In the genomic region with DNA sequence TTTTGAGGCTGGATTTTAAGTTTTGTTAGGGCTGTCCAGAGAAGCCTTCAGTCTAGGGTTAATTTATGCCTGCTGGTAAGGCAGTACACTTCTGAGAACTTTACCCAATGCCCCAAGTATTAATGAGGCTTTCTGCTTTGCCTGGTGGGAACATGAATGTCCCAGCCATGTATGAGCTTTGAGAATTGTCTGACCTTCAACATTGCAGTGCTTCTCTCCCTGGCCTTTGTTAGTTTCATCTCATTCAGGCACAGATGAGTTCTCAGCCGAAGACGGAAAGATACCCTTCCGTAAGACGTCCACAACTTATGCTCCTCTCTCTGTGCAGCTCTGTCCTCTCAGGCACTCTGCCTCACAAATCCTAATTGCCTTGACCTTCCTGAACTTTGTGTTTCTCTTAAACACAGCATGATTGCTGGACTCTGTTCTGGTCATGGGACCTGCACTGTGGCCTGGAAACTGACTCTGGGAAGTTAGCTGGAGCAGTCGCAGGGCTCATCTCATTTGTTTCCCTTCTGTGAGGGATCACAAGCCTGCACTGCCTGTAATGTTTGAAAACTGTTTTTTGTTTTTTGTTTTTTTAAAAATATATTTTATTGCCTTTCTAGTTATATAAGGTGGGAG, we compare ENCODE assay signal across 1 cellular context.
A peak's percentile ranks its signal among the peaks of the same experiment; 100 is the strongest.
TF ChIP-seq lines count a peak whose summit lies in the region.

No MANE protein-coding gene starts in this region.

TF ChIP-seq in HepG2, 621 proteins besides CTCF, POLR2A, EP300 and RAD21 (continued from another document and continues in another):
- TF ChIP-seq, protein P1, sequence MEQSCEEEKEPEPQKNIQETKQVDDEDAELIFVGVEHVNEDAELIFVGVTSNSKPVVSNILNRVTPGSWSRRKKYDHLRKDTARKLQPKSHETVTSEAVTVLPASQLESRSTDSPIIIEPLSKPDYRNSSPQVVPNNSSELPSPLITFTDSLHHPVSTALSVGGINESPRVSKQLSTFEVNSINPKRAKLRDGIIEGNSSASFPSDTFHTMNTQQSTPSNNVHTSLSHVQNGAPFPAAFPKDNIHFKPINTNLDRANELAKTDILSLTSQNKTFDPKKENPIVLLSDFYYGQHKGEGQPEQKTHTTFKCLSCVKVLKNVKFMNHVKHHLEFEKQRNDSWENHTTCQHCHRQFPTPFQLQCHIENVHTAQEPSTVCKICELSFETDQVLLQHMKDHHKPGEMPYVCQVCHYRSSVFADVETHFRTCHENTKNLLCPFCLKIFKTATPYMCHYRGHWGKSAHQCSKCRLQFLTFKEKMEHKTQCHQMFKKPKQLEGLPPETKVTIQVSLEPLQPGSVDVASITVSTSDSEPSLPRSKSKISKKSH (CRISPR knock-in tag; IDR thresholded peaks at IDR 0.05; ENCODE audit: borderline replicate concordance), result no peak
- no peak for TF ChIP-seq ZNF761 (CRISPR knock-in tag; conservative IDR thresholded peaks at IDR 0.05)
- peak; percentile 83 for TF ChIP-seq RBM22 (optimal IDR thresholded peaks at IDR 0.05; ENCODE audit: low read length)
- peak; percentile 97 for TF ChIP-seq PITX1 (CRISPR knock-in tag; IDR thresholded peaks at IDR 0.05)
- TF ChIP-seq SNAPC2 (CRISPR knock-in tag; IDR thresholded peaks at IDR 0.05), result no peak
- no peak for TF ChIP-seq HNRNPL (IDR thresholded peaks at IDR 0.05; ENCODE audit: low read depth, low read length)
- peak; percentile 93 for TF ChIP-seq MLX (CRISPR knock-in tag; IDR thresholded peaks at IDR 0.05)
- no peak for TF ChIP-seq SRSF9 (IDR thresholded peaks at IDR 0.05; ENCODE audit: borderline replicate concordance, insufficient read depth, low read depth, low read length, poor library complexity, severe bottlenecking)
- TF ChIP-seq SMC3 (IDR thresholded peaks at IDR 0.05; ENCODE audit: low read length), result no peak
- no peak for TF ChIP-seq STAT5B (CRISPR knock-in tag; IDR thresholded peaks at IDR 0.05)
- no peak for TF ChIP-seq KLF9 (CRISPR knock-in tag; IDR thresholded peaks at IDR 0.05; ENCODE audit: low read depth)
- no peak for TF ChIP-seq TRAFD1 (CRISPR knock-in tag; IDR thresholded peaks at IDR 0.05; ENCODE audit: borderline replicate concordance)
- TF ChIP-seq, protein P2, sequence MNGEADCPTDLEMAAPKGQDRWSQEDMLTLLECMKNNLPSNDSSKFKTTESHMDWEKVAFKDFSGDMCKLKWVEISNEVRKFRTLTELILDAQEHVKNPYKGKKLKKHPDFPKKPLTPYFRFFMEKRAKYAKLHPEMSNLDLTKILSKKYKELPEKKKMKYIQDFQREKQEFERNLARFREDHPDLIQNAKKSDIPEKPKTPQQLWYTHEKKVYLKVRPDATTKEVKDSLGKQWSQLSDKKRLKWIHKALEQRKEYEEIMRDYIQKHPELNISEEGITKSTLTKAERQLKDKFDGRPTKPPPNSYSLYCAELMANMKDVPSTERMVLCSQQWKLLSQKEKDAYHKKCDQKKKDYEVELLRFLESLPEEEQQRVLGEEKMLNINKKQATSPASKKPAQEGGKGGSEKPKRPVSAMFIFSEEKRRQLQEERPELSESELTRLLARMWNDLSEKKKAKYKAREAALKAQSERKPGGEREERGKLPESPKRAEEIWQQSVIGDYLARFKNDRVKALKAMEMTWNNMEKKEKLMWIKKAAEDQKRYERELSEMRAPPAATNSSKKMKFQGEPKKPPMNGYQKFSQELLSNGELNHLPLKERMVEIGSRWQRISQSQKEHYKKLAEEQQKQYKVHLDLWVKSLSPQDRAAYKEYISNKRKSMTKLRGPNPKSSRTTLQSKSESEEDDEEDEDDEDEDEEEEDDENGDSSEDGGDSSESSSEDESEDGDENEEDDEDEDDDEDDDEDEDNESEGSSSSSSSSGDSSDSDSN (CRISPR knock-in tag; IDR thresholded peaks at IDR 0.05), result no peak
- no peak for TF ChIP-seq JUND (CRISPR knock-in tag; IDR thresholded peaks at IDR 0.05)
- peak; percentile 91; the same call in 1 of the 2 replicates for TF ChIP-seq IRF2 (CRISPR knock-in tag; IDR thresholded peaks at IDR 0.05)
- TF ChIP-seq MAZ (IDR thresholded peaks at IDR 0.05; ENCODE audit: borderline replicate concordance, low read depth, low read length), result no peak
- TF ChIP-seq MAZ (CRISPR knock-in tag; IDR thresholded peaks at IDR 0.05; ENCODE audit: low read depth), result no peak
- TF ChIP-seq KDM2A (CRISPR knock-in tag; IDR thresholded peaks at IDR 0.05; ENCODE audit: borderline replicate concordance, low read depth), result peak; percentile 56; the same call in 1 of the 2 replicates
- no peak; the same call in 1 of the 2 replicates for TF ChIP-seq ZBTB39 (CRISPR knock-in tag; IDR thresholded peaks at IDR 0.05)
- 0 out of 2 replicates have a peak, but pooled peaks have one; percentile 31 for TF ChIP-seq ZNF792 (CRISPR knock-in tag; IDR thresholded peaks at IDR 0.05)
- TF ChIP-seq CBX5 (CRISPR knock-in tag; IDR thresholded peaks at IDR 0.05; ENCODE audit: borderline replicate concordance), result peak; percentile 67; the same call in 1 of the 2 replicates
- no peak for TF ChIP-seq ZNF713 (CRISPR knock-in tag; IDR thresholded peaks at IDR 0.05)
- TF ChIP-seq KDM1A (CRISPR knock-in tag; IDR thresholded peaks at IDR 0.05), result no peak
- no peak for TF ChIP-seq ZSCAN31 (CRISPR knock-in tag; IDR thresholded peaks at IDR 0.05; ENCODE audit: low read depth)
- TF ChIP-seq MYPOP (CRISPR knock-in tag; IDR thresholded peaks at IDR 0.05), result no peak
- no peak for TF ChIP-seq CERS6 (CRISPR knock-in tag; IDR thresholded peaks at IDR 0.05)
- TF ChIP-seq ONECUT2 (CRISPR knock-in tag; IDR thresholded peaks at IDR 0.05), result no peak
- TF ChIP-seq THYN1 (CRISPR knock-in tag; IDR thresholded peaks at IDR 0.05; ENCODE audit: borderline replicate concordance, low read depth), result no peak
- TF ChIP-seq RAD51 (IDR thresholded peaks at IDR 0.05; ENCODE audit: borderline replicate concordance), result no peak
- no peak for TF ChIP-seq ZNF75D (CRISPR knock-in tag; IDR thresholded peaks at IDR 0.05; ENCODE audit: borderline replicate concordance)
- TF ChIP-seq, protein P3, sequence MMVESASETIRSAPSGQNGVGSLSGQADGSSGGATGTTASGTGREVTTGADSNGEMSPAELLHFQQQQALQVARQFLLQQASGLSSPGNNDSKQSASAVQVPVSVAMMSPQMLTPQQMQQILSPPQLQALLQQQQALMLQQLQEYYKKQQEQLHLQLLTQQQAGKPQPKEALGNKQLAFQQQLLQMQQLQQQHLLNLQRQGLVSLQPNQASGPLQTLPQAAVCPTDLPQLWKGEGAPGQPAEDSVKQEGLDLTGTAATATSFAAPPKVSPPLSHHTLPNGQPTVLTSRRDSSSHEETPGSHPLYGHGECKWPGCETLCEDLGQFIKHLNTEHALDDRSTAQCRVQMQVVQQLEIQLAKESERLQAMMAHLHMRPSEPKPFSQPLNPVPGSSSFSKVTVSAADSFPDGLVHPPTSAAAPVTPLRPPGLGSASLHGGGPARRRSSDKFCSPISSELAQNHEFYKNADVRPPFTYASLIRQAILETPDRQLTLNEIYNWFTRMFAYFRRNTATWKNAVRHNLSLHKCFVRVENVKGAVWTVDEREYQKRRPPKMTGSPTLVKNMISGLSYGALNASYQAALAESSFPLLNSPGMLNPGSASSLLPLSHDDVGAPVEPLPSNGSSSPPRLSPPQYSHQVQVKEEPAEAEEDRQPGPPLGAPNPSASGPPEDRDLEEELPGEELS (CRISPR knock-in tag; IDR thresholded peaks at IDR 0.05), result peak; percentile 93
- TF ChIP-seq ZNF30 (CRISPR knock-in tag; IDR thresholded peaks at IDR 0.05), result no peak
- TF ChIP-seq MIER2 (CRISPR knock-in tag; IDR thresholded peaks at IDR 0.05), result peak; percentile 63; the same call in 1 of the 2 replicates
- TF ChIP-seq IKZF1 (IDR thresholded peaks at IDR 0.05), result no peak
- no peak for TF ChIP-seq ZSCAN22 (CRISPR knock-in tag; IDR thresholded peaks at IDR 0.05)
- peak; percentile 86; the same call in 1 of the 2 replicates for TF ChIP-seq SOX5 (CRISPR knock-in tag; IDR thresholded peaks at IDR 0.05; ENCODE audit: borderline replicate concordance)
- TF ChIP-seq, protein P4, sequence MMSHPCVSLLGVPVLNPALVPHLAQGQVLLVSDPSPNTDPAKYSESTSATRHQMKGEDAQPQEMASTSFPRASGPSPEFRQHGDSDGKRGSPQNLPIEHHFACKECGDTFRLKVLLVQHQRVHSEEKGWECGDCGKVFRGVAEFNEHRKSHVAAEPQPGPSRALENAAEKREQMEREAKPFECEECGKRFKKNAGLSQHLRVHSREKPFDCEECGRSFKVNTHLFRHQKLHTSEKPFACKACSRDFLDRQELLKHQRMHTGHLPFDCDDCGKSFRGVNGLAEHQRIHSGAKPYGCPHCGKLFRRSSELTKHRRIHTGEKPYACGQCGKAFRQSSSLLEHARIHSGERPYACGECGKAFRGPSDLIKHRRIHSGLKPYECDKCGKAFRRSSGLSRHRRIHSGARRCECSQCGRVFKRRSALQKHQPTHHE (CRISPR knock-in tag; IDR thresholded peaks at IDR 0.05; ENCODE audit: borderline replicate concordance), result no peak
- peak; percentile 89 for TF ChIP-seq PPARG (CRISPR knock-in tag; conservative IDR thresholded peaks at IDR 0.05)
- no peak for TF ChIP-seq ZBTB38 (CRISPR knock-in tag; IDR thresholded peaks at IDR 0.05)
- no peak for TF ChIP-seq TP53 (CRISPR knock-in tag; conservative IDR thresholded peaks at IDR 0.05)
- TF ChIP-seq ZNF629 (CRISPR knock-in tag; conservative IDR thresholded peaks at IDR 0.05), result 0 out of 2 replicates have a peak, but pooled peaks have one; percentile 35
- TF ChIP-seq ZNF354B (CRISPR knock-in tag; IDR thresholded peaks at IDR 0.05), result no peak
- 0 out of 2 replicates have a peak, but pooled peaks have one; percentile 50 for TF ChIP-seq TFAP4 (IDR thresholded peaks at IDR 0.05; ENCODE audit: borderline replicate concordance, low read depth)
- TF ChIP-seq JUNB (CRISPR knock-in tag; IDR thresholded peaks at IDR 0.05; ENCODE audit: borderline replicate concordance), result no peak
- TF ChIP-seq ZKSCAN8 (CRISPR knock-in tag; IDR thresholded peaks at IDR 0.05; ENCODE audit: borderline replicate concordance), result 0 out of 2 replicates have a peak, but pooled peaks have one; percentile 53
- TF ChIP-seq, protein P5, sequence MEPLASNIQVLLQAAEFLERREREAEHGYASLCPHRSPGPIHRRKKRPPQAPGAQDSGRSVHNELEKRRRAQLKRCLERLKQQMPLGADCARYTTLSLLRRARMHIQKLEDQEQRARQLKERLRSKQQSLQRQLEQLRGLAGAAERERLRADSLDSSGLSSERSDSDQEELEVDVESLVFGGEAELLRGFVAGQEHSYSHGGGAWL (CRISPR knock-in tag; IDR thresholded peaks at IDR 0.05), result no peak
- TF ChIP-seq MTERF4 (CRISPR knock-in tag; IDR thresholded peaks at IDR 0.05), result no peak
